Comparison of ENCODE assay signal across 18 cellular contexts in genomic region chr6:38818691-38819090, GRCh38.
DNase-seq lines count a peak whose midpoint lies in the region; ATAC-seq and TF ChIP-seq lines count a peak whose summit lies in the region.
"Had no signal": no experiment of that assay in that cellular context is flagged by ENCODE, and none has a peak within 500 bp of the region (broad histone marks: within the 10 kb centered on the region; RNA-seq: fewer than 3 reads in every experiment).

No MANE protein-coding gene starts in this region.

- WGBS in suprapubic skin: 42% methylated on average over 3 of the region's 3 CpGs

- H3K79me2 ChIP-seq in osteoblast (ENCODE audit: insufficient read depth, low read length): no peaks in the 10 kb centered on the region

- H3K4me2 ChIP-seq in osteoblast (ENCODE audit: insufficient read depth, low read length): no peak overlapping the region
- H3K4me2 ChIP-seq: A549; BLaER1 treated with 17β-estradiol and CSF1 and Interleukin-3, amounts not matched to agents 10 nM and 100 nM had no signal

- ATAC-seq in HG03175 (IDR thresholded peaks at IDR 0.05; ENCODE audit: unreplicated experiment): no peak
- ATAC-seq in activated T-cell treated with anti-CD3 and anti-CD28 coated beads, Interleukin-2, amount 50 U/mL, for 72 hours (replicated peaks in 1 of 2): no peak
- ATAC-seq: A549; CD8-positive, alpha-beta T cell had no signal

- peaks cover 60% of the 10 kb centered on the region for H3K27me3 Mint-ChIP-seq in activated T-cell treated with anti-CD3 and anti-CD28 coated beads, Interleukin-2, amount 50 U/mL, for 72 hours (ENCODE audit: low read depth)

- H3K36me3 Mint-ChIP-seq in activated T-cell treated with anti-CD3 and anti-CD28 coated beads, Interleukin-2, amount 50 U/mL, for 72 hours (ENCODE audit: insufficient read depth in 2 of 2): no peaks in the 10 kb centered on the region
- H3K36me3 Mint-ChIP-seq: CD8-positive, alpha-beta T cell had no signal

- no peaks in the 10 kb centered on the region for H3K4me1 Mint-ChIP-seq in activated T-cell treated with anti-CD3 and anti-CD28 coated beads, Interleukin-2, amount 50 U/mL, for 72 hours (ENCODE audit: low read depth)
- H3K4me1 Mint-ChIP-seq: B cell had no signal

- H3K27ac Mint-ChIP-seq in activated T-cell treated with anti-CD3 and anti-CD28 coated beads, Interleukin-2, amount 50 U/mL, for 72 hours: no peak overlapping the region
- H3K27ac Mint-ChIP-seq: B cell; CD4-positive, alpha-beta T cell; CD8-positive, alpha-beta T cell had no signal

- H3K27ac ChIP-seq in osteoblast (ENCODE audit: low read depth, low read length) (no peak overlapping the region), suprapubic skin (no peak overlapping the region)
- H3K27ac ChIP-seq: 22Rv1; A549; BLaER1 treated with 17β-estradiol and CSF1 and Interleukin-3, amounts not matched to agents 10 nM and 100 nM; C4-2B had no signal

- no peaks in the 10 kb centered on the region for H3K9me3 Mint-ChIP-seq in activated T-cell treated with anti-CD3 and anti-CD28 coated beads, Interleukin-2, amount 50 U/mL, for 72 hours
- H3K9me3 Mint-ChIP-seq: CD4-positive, alpha-beta T cell; CD8-positive, alpha-beta T cell had no signal

- H3K9me3 ChIP-seq in osteoblast (ENCODE audit: low read depth, low read length) (no peaks in the 10 kb centered on the region), suprapubic skin (no peaks in the 10 kb centered on the region)
- H3K9me3 ChIP-seq: A549; BLaER1 treated with 17β-estradiol and CSF1 and Interleukin-3, amounts not matched to agents 10 nM and 100 nM; Caco-2 had no signal

- TF ChIP-seq POLR2A in suprapubic skin (IDR thresholded peaks at IDR 0.05): no peak

- H3K36me3 ChIP-seq in kidney epithelial cell (ENCODE audit: control insufficient read depth, insufficient read depth, low read length) (no peaks in the 10 kb centered on the region), osteoblast (ENCODE audit: insufficient read depth, low read length) (no peaks in the 10 kb centered on the region), suprapubic skin (no peaks in the 10 kb centered on the region)
- H3K36me3 ChIP-seq: BLaER1 treated with 17β-estradiol and CSF1 and Interleukin-3, amounts not matched to agents 10 nM and 100 nM had no signal

- H3K4me3 Mint-ChIP-seq in activated T-cell treated with anti-CD3 and anti-CD28 coated beads, Interleukin-2, amount 50 U/mL, for 72 hours: no peak overlapping the region
- H3K4me3 Mint-ChIP-seq: B cell; CD4-positive, alpha-beta T cell; CD8-positive, alpha-beta T cell had no signal

- H3K4me3 ChIP-seq in kidney epithelial cell (ENCODE audit: low read depth, low read length) (no peak overlapping the region), osteoblast (ENCODE audit: insufficient read depth, low read length) (no peak overlapping the region), suprapubic skin (no peak overlapping the region)
- H3K4me3 ChIP-seq: A549; BLaER1 treated with 17β-estradiol and CSF1 and Interleukin-3, amounts not matched to agents 10 nM and 100 nM had no signal

- H3K4me1 ChIP-seq in osteoblast (ENCODE audit: insufficient read depth, low read length) (no peaks in the 10 kb centered on the region), suprapubic skin (no peaks in the 10 kb centered on the region)
- H3K4me1 ChIP-seq: A549; BLaER1 treated with 17β-estradiol and CSF1 and Interleukin-3, amounts not matched to agents 10 nM and 100 nM; Caco-2 had no signal

- TF ChIP-seq CTCF in kidney epithelial cell (IDR thresholded peaks at IDR 0.05; ENCODE audit: insufficient read depth, low read length, poor library complexity, severe bottlenecking) (no peak), osteoblast (IDR thresholded peaks at IDR 0.05; ENCODE audit: extremely low read depth, low read depth, low read length) (no peak), suprapubic skin (IDR thresholded peaks at IDR 0.05) (no peak)

- H4K20me1 ChIP-seq in osteoblast (ENCODE audit: insufficient read depth, low read length): no peaks in the 10 kb centered on the region
- H4K20me1 ChIP-seq: BLaER1 treated with 17β-estradiol and CSF1 and Interleukin-3, amounts not matched to agents 10 nM and 100 nM had no signal

- H3K27me3 ChIP-seq in kidney epithelial cell (ENCODE audit: control insufficient read depth, insufficient read depth, low read length) (peaks cover 2% of the 10 kb centered on the region), osteoblast (ENCODE audit: insufficient read depth, low read length) (peaks cover 5% of the 10 kb centered on the region), suprapubic skin (peaks cover 28% of the 10 kb centered on the region)
- H3K27me3 ChIP-seq: BLaER1 treated with 17β-estradiol and CSF1 and Interleukin-3, amounts not matched to agents 10 nM and 100 nM had no signal

- TF ChIP-seq EP300 in suprapubic skin (IDR thresholded peaks at IDR 0.05): no peak

- H2AFZ ChIP-seq in osteoblast (ENCODE audit: low read length): no peak overlapping the region

- peak; percentile 54 for DNase-seq in kidney epithelial cell (ENCODE audit: low read depth)
- DNase-seq in kidney tubule cell (ENCODE audit: low spot score): peak; percentile 50
- peak; percentile 4 for DNase-seq in osteoblast (ENCODE audit: insufficient read length, low spot score, missing footprints)
- no peak for DNase-seq in activated T-cell treated with anti-CD3 and anti-CD28 coated beads, Interleukin-2, amount 50 U/mL, for 72 hours
- DNase-seq in suprapubic skin (ENCODE audit: low spot score in 2 of 2): no peak
- DNase-seq: AML-193; Caco-2; Calu3; CD4-positive, alpha-beta T cell; CD8-positive, alpha-beta T cell; DMS79 treated with DMSO at 0.1 percent for 48 hours; GF-D8 had no signal

Comparison
In these comparisons a context has a peak if more than half of its experiments do, and no peak if none do; other contexts are left out.
1. DNase-seq: peak in kidney epithelial cell (single experiment), kidney tubule cell (single experiment) and osteoblast (single experiment); none in activated T-cell treated with anti-CD3 and anti-CD28 coated beads, Interleukin-2, amount 50 U/mL, for 72 hours (0 of 2) and suprapubic skin (0 of 2).